In genomic region chr16:77212736-77213541, GRCh38 we compare ENCODE assay signal across 8 cellular contexts. TPM values are rescaled to one million over a fixed set of nuclear protein-coding genes. Genes with fewer than 3 reads are reported as not detected.
A peak's percentile ranks its signal among the peaks of the same experiment; 100 is the strongest.
DNase-seq lines count a peak whose midpoint lies in the region; ATAC-seq and TF ChIP-seq lines count a peak whose summit lies in the region.

No MANE protein-coding gene starts in this region.

- POLR2A ChIA-PET in HEK293T (lab: Yijun Ruan, JAX), result interaction anchor here (1.5 to 1.7 kb wide), 2 partner anchors 8 to 15 kb away, joined by 4 to 6 read pairs; no protein-coding TSS in a partner anchor

- H3K27me3 ChIP-seq in WERI-Rb-1 (ENCODE audit: insufficient read depth, low read depth, severe bottlenecking) (no peaks in the 10 kb centered on the region), right lobe of liver (no peaks in the 10 kb centered on the region)

- DNase-seq in HEK293T (ENCODE audit: extremely low spot score), result peak; percentile 69
- DNase-seq in NCI-H1092 treated with DMSO at 0.1 percent for 48 hours (lab: John Stamatoyannopoulos, UW), result peak; percentile 76
- DNase-seq in WERI-Rb-1, result peak; percentile 78
- peak; percentile 56 for DNase-seq in central memory CD4-positive, alpha-beta T cell
- peak in 2 of 3 donors; percentile 68 to 77 for DNase-seq in right lobe of liver
- peak; percentile 56 for DNase-seq in stimulated activated CD8-positive, alpha-beta memory T cell treated with anti-CD3 and anti-CD28 coated beads, Interleukin-12 subunit alpha, Interleukin-12 subunit beta, amount 100 ng/mL, for 1 hour (ENCODE audit: low read depth)
- no peak for DNase-seq in dedifferentiated amniotic fluid mesenchymal stem cell (ENCODE audit: extremely low spot score)

- intact Hi-C loops in right lobe of liver (cut with DNase I), result no loop called here

- no peaks in the 10 kb centered on the region for H3K9me3 ChIP-seq in WERI-Rb-1 (ENCODE audit: severe bottlenecking)
- H3K9me3 ChIP-seq in right lobe of liver, result no peaks in the 10 kb centered on the region

- TF ChIP-seq POLR2A in right lobe of liver (IDR thresholded peaks at IDR 0.05), result no peak

- H3K36me3 ChIP-seq in WERI-Rb-1 (peaks cover 9% of the 10 kb centered on the region), right lobe of liver (no peaks in the 10 kb centered on the region)

- CTCF ChIA-PET in HEK293T (lab: Yijun Ruan, JAX), result interaction anchor here (1.1 kb wide), 1 partner anchor 11 kb away, joined by 3 read pairs; no protein-coding TSS in a partner anchor

- peak; percentile 78 to 86 (median 84) for ATAC-seq in right lobe of liver

- H3K4me1 ChIP-seq in right lobe of liver, result peaks cover 0 to 4% (median 0%) of the 10 kb centered on the region in 4 donors

- WGBS in right lobe of liver (ENCODE audit: insufficient coverage, low coverage, low lambda C conversion rate, missing lambda C conversion rate), result 15% methylated on average over 23 of the region's 62 CpGs

- H3K4me3 ChIP-seq in GM12875 (ENCODE audit: low read depth, low read length), result peak overlapping the region; percentile 43
- peak overlapping the region; percentile 88 for H3K4me3 ChIP-seq in WERI-Rb-1 (ENCODE audit: low read depth, low read length)
- H3K4me3 ChIP-seq in right lobe of liver, result peak overlapping the region; percentile 56 to 64 (median 62)

- H3K27ac ChIP-seq in WERI-Rb-1 (peak overlapping the region; percentile 97), right lobe of liver (peak overlapping the region; percentile 5 to 65 (median 51))

- TF ChIP-seq CTCF in GM12875 (IDR thresholded peaks at IDR 0.05; ENCODE audit: borderline replicate concordance, insufficient read depth, low read depth, low read length) (no peak), WERI-Rb-1 (IDR thresholded peaks at IDR 0.05; ENCODE audit: low read depth, low read length) (no peak), right lobe of liver (IDR thresholded peaks at IDR 0.05) (no peak)

TF ChIP-seq in HEK293T, 16 proteins besides CTCF, POLR2A, EP300 and RAD21:
- TF ChIP-seq SP1 (IDR thresholded peaks at IDR 0.05) (no peak), SUZ12 (IDR thresholded peaks at IDR 0.05) (no peak), ELF4 (IDR thresholded peaks at IDR 0.05) (no peak), FOXM1 (IDR thresholded peaks at IDR 0.05; ENCODE audit: borderline replicate concordance) (no peak), HDGF (IDR thresholded peaks at IDR 0.05; ENCODE audit: borderline replicate concordance) (no peak), ZNF384 (IDR thresholded peaks at IDR 0.05) (no peak), CTBP1 (IDR thresholded peaks at IDR 0.05; ENCODE audit: borderline replicate concordance) (no peak), FOXA1 (IDR thresholded peaks at IDR 0.05) (no peak), NFRKB (IDR thresholded peaks at IDR 0.05) (no peak)
TF ChIP-seq in HEK293T: peak in this region for 0.

RNA-seq across cellular contexts. Expression of gene SYCE1L, which starts 13.7 kb away (rescaled TPM):
- 1 to 10 TPM in 5 of 6 experiments, not detected in 1; 1.1 to 2.2 (median 1.4) TPM for total RNA-seq in right lobe of liver

RNA-seq across cellular contexts. Expression of gene MON1B, which starts 21.9 kb away (rescaled TPM):
- 10 to 100 TPM; 16.6 to 30.1 (median 27.3) TPM for total RNA-seq in right lobe of liver
